In the genomic region with DNA sequence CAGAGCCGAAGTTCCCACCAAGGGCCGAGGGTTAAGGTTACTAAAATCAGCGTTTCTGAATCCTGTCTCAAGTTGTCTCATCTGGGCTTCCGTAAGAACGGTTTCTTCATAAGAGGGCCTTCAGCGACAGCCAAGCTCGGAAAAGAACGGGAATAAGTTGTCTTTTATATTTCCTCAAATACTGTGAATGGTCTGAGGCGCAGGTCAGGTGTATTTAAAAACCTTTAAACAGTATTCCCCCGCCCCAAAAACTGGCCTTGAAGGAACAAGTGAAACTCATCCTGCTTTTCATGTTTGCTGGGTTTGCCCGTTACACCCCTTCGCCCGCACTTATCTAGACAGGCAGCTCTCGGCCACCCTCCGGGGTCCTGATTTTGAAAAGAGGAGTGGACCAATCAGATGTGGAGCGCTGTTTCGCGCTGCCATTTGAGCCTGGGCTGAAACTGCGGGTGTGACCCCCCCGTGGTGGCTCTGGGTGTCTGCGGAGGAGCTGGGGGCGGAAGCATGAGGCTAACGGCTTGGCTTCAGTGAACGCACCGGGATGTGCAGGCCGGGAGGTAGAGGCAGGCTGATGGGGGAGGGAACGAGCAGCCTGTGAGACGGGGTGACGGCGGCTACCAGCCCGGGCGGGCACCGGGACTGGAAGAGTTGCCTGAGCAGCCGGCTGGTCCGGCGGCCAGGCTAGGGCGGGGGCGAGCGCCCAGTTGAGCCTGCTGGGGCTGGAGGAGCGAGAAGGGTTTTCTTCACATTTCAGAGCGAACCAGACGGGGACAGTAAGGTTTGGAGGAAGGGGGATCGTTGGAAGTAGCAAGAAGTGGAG, we compare ENCODE assay signal across 8 cellular contexts. TPM values are rescaled to one million over a fixed set of nuclear protein-coding genes. Genes with fewer than 3 reads are reported as not detected.
DNase-seq lines count a peak whose midpoint lies in the region; ATAC-seq, FAIRE-seq and TF ChIP-seq lines count a peak whose summit lies in the region.
"Not testable (repeated sequence)": the region's sequence is repeated elsewhere in the genome, so short reads cannot be mapped to it uniquely, and the experiment has no call there.

ARHGAP11A (plus strand) TSS at position 454 of the 820 bp plus-strand sequence. CDS start 708 bp downstream, outside the sequence.

- peak within 1 kb of the TSS; percentile 96 for H3K27ac Mint-ChIP-seq in activated T-helper 1 cell treated with anti-CD3 and anti-CD28 coated beads, Interleukin-12 subunit alpha, Interleukin-12 subunit beta, Interleukin-2, Interleukin-4 antibody, amounts not matched to agents 30 ng/mL and 10 ng/mL and 1 ng/mL, durations not matched to agents 14 hours and 24 hours and 36 hours

- intact Hi-C loops in activated T-helper 1 cell treated with anti-CD3 and anti-CD28 coated beads, Interleukin-12 subunit alpha, Interleukin-12 subunit beta, Interleukin-2, Interleukin-4 antibody, amounts not matched to agents 30 ng/mL and 10 ng/mL and 1 ng/mL, durations not matched to agents 14 hours and 24 hours and 36 hours (cut with micrococcal nuclease): not testable (repeated sequence)

- peak within 1 kb of the TSS; percentile 81 for H2AFZ ChIP-seq in ACC112 (ENCODE audit: low read length, unreplicated experiment)

- not testable (repeated sequence) for H3K4me1 ChIP-seq in ACC112 (ENCODE audit: control insufficient read depth, insufficient read depth, low read length, unreplicated experiment)

- peak within 1 kb of the TSS; percentile 76 for H3K27ac ChIP-seq in ACC112 (ENCODE audit: low read depth, low read length)

- H3K36me3 Mint-ChIP-seq in activated T-helper 1 cell treated with anti-CD3 and anti-CD28 coated beads, Interleukin-12 subunit alpha, Interleukin-12 subunit beta, Interleukin-2, Interleukin-4 antibody, amounts not matched to agents 30 ng/mL and 10 ng/mL and 1 ng/mL, durations not matched to agents 14 hours and 24 hours and 36 hours (ENCODE audit: low read depth): peaks cover 11% of the 10 kb centered on the region

- DNase-seq in RCC 7860 (ENCODE audit: low spot score): peak; percentile 79
- peak; percentile 81 for DNase-seq in activated T-helper 1 cell treated with anti-CD3 and anti-CD28 coated beads, Interleukin-12 subunit alpha, Interleukin-12 subunit beta, Interleukin-2, Interleukin-4 antibody, amounts not matched to agents 30 ng/mL and 10 ng/mL and 1 ng/mL, durations not matched to agents 14 hours and 24 hours and 36 hours (ENCODE audit: low spot score)
- DNase-seq in erythroblast (lab: John Stamatoyannopoulos, UW): not testable (repeated sequence)
- DNase-seq in medulla oblongata (ENCODE audit: extremely low spot score): peak; percentile 96
- peak; percentile 65 to 66 for DNase-seq in stimulated activated CD4-positive, alpha-beta T cell treated with anti-CD3 and anti-CD28 coated beads, Interleukin-1b, Interleukin-23, amount 100 ng/mL, for 4 hours (ENCODE audit: low read depth in 2 of 2)

- ATAC-seq in GM18873 (IDR thresholded peaks at IDR 0.05; ENCODE audit: low FRiP score, unreplicated experiment) (peak; percentile 42), HG02981 (IDR thresholded peaks at IDR 0.05; ENCODE audit: unreplicated experiment) (peak; percentile 68)

- not testable (repeated sequence) for H3K27me3 Mint-ChIP-seq in activated T-helper 1 cell treated with anti-CD3 and anti-CD28 coated beads, Interleukin-12 subunit alpha, Interleukin-12 subunit beta, Interleukin-2, Interleukin-4 antibody, amounts not matched to agents 30 ng/mL and 10 ng/mL and 1 ng/mL, durations not matched to agents 14 hours and 24 hours and 36 hours (ENCODE audit: insufficient read depth)

- H3K79me2 ChIP-seq in ACC112 (ENCODE audit: control insufficient read depth, insufficient read depth, low read length, unreplicated experiment): peaks cover 41% of the 10 kb centered on the region

- peak within 1 kb of the TSS; percentile 81 for H3K4me3 ChIP-seq in ACC112 (ENCODE audit: low read depth, low read length)

- peak; percentile 50 for TF ChIP-seq POLR2A in erythroblast (IDR thresholded peaks at IDR 0.05; ENCODE audit: low read length)

- FAIRE-seq in RCC 7860 (lab: Jason Lieb, UNC): peak; percentile 74

- not testable (repeated sequence) for H3K36me3 ChIP-seq in ACC112 (ENCODE audit: insufficient read depth, low read length)

- H3K9me3 Mint-ChIP-seq in activated T-helper 1 cell treated with anti-CD3 and anti-CD28 coated beads, Interleukin-12 subunit alpha, Interleukin-12 subunit beta, Interleukin-2, Interleukin-4 antibody, amounts not matched to agents 30 ng/mL and 10 ng/mL and 1 ng/mL, durations not matched to agents 14 hours and 24 hours and 36 hours: not testable (repeated sequence)

- peaks cover 25% of the 10 kb centered on the region for H3K4me1 Mint-ChIP-seq in activated T-helper 1 cell treated with anti-CD3 and anti-CD28 coated beads, Interleukin-12 subunit alpha, Interleukin-12 subunit beta, Interleukin-2, Interleukin-4 antibody, amounts not matched to agents 30 ng/mL and 10 ng/mL and 1 ng/mL, durations not matched to agents 14 hours and 24 hours and 36 hours (ENCODE audit: low read depth)

- H3K4me3 Mint-ChIP-seq in activated T-helper 1 cell treated with anti-CD3 and anti-CD28 coated beads, Interleukin-12 subunit alpha, Interleukin-12 subunit beta, Interleukin-2, Interleukin-4 antibody, amounts not matched to agents 30 ng/mL and 10 ng/mL and 1 ng/mL, durations not matched to agents 14 hours and 24 hours and 36 hours: peak within 1 kb of the TSS; percentile 98

- H3K27me3 ChIP-seq in ACC112 (ENCODE audit: insufficient read depth, low read length): not testable (repeated sequence)

RNA-seq across cellular contexts. Expression of gene ARHGAP11A, which starts in this region (rescaled TPM):
- total RNA-seq in activated T-helper 1 cell treated with anti-CD3 and anti-CD28 coated beads, Interleukin-12 subunit alpha, Interleukin-12 subunit beta, Interleukin-2, Interleukin-4 antibody, amounts not matched to agents 30 ng/mL and 10 ng/mL and 1 ng/mL, durations not matched to agents 14 hours and 24 hours and 36 hours: 90.2 and 96.4 TPM in 2 replicates
